ENCODE assay signal across 1 cellular context in genomic region chr3:72155391-72156064, GRCh38.
A peak's percentile ranks its signal among the peaks of the same experiment; 100 is the strongest.
TF ChIP-seq lines count a peak whose summit lies in the region.

No MANE protein-coding gene starts in this region.

TF ChIP-seq in K562, 482 proteins besides CTCF, POLR2A, EP300 and RAD21 (continued from another document and continues in another):
- TF ChIP-seq, protein P1, sequence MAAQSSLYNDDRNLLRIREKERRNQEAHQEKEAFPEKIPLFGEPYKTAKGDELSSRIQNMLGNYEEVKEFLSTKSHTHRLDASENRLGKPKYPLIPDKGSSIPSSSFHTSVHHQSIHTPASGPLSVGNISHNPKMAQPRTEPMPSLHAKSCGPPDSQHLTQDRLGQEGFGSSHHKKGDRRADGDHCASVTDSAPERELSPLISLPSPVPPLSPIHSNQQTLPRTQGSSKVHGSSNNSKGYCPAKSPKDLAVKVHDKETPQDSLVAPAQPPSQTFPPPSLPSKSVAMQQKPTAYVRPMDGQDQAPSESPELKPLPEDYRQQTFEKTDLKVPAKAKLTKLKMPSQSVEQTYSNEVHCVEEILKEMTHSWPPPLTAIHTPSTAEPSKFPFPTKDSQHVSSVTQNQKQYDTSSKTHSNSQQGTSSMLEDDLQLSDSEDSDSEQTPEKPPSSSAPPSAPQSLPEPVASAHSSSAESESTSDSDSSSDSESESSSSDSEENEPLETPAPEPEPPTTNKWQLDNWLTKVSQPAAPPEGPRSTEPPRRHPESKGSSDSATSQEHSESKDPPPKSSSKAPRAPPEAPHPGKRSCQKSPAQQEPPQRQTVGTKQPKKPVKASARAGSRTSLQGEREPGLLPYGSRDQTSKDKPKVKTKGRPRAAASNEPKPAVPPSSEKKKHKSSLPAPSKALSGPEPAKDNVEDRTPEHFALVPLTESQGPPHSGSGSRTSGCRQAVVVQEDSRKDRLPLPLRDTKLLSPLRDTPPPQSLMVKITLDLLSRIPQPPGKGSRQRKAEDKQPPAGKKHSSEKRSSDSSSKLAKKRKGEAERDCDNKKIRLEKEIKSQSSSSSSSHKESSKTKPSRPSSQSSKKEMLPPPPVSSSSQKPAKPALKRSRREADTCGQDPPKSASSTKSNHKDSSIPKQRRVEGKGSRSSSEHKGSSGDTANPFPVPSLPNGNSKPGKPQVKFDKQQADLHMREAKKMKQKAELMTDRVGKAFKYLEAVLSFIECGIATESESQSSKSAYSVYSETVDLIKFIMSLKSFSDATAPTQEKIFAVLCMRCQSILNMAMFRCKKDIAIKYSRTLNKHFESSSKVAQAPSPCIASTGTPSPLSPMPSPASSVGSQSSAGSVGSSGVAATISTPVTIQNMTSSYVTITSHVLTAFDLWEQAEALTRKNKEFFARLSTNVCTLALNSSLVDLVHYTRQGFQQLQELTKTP (IDR thresholded peaks at IDR 0.05; ENCODE audit: low read depth in 1 of 2, partially characterized antibody in 2 of 2), result peak in 1 of 2 experiments; percentile 36
- TF ChIP-seq, protein P2, sequence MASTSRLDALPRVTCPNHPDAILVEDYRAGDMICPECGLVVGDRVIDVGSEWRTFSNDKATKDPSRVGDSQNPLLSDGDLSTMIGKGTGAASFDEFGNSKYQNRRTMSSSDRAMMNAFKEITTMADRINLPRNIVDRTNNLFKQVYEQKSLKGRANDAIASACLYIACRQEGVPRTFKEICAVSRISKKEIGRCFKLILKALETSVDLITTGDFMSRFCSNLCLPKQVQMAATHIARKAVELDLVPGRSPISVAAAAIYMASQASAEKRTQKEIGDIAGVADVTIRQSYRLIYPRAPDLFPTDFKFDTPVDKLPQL (IDR thresholded peaks at IDR 0.05; ENCODE audit: extremely low read depth, insufficient read length), result no peak
- no peak for TF ChIP-seq MCM5 (IDR thresholded peaks at IDR 0.05; ENCODE audit: low read depth)
- TF ChIP-seq, protein P3, sequence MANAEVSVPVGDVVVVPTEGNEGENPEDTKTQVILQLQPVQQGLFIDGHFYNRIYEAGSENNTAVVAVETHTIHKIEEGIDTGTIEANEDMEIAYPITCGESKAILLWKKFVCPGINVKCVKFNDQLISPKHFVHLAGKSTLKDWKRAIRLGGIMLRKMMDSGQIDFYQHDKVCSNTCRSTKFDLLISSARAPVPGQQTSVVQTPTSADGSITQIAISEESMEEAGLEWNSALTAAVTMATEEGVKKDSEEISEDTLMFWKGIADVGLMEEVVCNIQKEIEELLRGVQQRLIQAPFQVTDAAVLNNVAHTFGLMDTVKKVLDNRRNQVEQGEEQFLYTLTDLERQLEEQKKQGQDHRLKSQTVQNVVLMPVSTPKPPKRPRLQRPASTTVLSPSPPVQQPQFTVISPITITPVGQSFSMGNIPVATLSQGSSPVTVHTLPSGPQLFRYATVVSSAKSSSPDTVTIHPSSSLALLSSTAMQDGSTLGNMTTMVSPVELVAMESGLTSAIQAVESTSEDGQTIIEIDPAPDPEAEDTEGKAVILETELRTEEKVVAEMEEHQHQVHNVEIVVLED (CRISPR knock-in tag; IDR thresholded peaks at IDR 0.05), result no peak
- no peak for TF ChIP-seq ZNF23 (CRISPR knock-in tag; IDR thresholded peaks at IDR 0.05)
- 0 out of 2 replicates have a peak, but pooled peaks have one; percentile 21 for TF ChIP-seq RFX1 (IDR thresholded peaks at IDR 0.05)
- TF ChIP-seq ZNF592 (IDR thresholded peaks at IDR 0.05), result peak; percentile 90
- no peak for TF ChIP-seq USF1 (CRISPR knock-in tag; IDR thresholded peaks at IDR 0.05)
- TF ChIP-seq POLR2B (IDR thresholded peaks at IDR 0.05; ENCODE audit: low read depth, partially characterized antibody), result no peak
- TF ChIP-seq ZNF311 (CRISPR knock-in tag; IDR thresholded peaks at IDR 0.05), result no peak
- no peak for TF ChIP-seq NCOA1 (IDR thresholded peaks at IDR 0.05; ENCODE audit: low read depth)
- TF ChIP-seq CREM (IDR thresholded peaks at IDR 0.05; ENCODE audit: low read depth), result peak; percentile 28; the same call in 1 of the 2 replicates
- peak; percentile 61; the same call in 1 of the 2 replicates for TF ChIP-seq POLR2H (tag; IDR thresholded peaks at IDR 0.05; ENCODE audit: low read depth)
- TF ChIP-seq NR2C2 (CRISPR knock-in tag; IDR thresholded peaks at IDR 0.05), result no peak
- TF ChIP-seq NR2C2 (tag; IDR thresholded peaks at IDR 0.05), result peak; percentile 65
- TF ChIP-seq ERF (CRISPR knock-in tag; IDR thresholded peaks at IDR 0.05), result no peak
- TF ChIP-seq, protein P4, sequence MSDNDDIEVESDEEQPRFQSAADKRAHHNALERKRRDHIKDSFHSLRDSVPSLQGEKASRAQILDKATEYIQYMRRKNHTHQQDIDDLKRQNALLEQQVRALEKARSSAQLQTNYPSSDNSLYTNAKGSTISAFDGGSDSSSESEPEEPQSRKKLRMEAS (CRISPR knock-in tag; IDR thresholded peaks at IDR 0.05), result peak; percentile 32; the same call in 1 of the 2 replicates
- TF ChIP-seq JUND (IDR thresholded peaks at IDR 0.05; ENCODE audit: borderline replicate concordance, low read depth, low read length), result peak; percentile 77
- peak; percentile 33; the same call in 1 of the 3 replicates for TF ChIP-seq JUND (tag; IDR thresholded peaks at IDR 0.05; ENCODE audit: borderline replicate concordance, low read depth, low read length)
- peak; percentile 39 for TF ChIP-seq NFYB (IDR thresholded peaks at IDR 0.05; ENCODE audit: extremely low read depth, insufficient read length)
- TF ChIP-seq, protein P5, sequence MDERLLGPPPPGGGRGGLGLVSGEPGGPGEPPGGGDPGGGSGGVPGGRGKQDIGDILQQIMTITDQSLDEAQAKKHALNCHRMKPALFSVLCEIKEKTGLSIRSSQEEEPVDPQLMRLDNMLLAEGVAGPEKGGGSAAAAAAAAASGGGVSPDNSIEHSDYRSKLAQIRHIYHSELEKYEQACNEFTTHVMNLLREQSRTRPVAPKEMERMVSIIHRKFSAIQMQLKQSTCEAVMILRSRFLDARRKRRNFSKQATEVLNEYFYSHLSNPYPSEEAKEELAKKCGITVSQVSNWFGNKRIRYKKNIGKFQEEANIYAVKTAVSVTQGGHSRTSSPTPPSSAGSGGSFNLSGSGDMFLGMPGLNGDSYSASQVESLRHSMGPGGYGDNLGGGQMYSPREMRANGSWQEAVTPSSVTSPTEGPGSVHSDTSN (CRISPR knock-in tag; IDR thresholded peaks at IDR 0.05; ENCODE audit: low read depth), result no peak
- TF ChIP-seq, protein P5 (tag; conservative IDR thresholded peaks at IDR 0.05; ENCODE audit: low read depth), result peak; percentile 38; the same call in 1 of the 2 replicates
- no peak for TF ChIP-seq PRMT5 (CRISPR knock-in tag; IDR thresholded peaks at IDR 0.05)
- no peak for TF ChIP-seq POLR2AphosphoS5 (IDR thresholded peaks at IDR 0.05; ENCODE audit: control insufficient read depth, insufficient read depth, low read depth, low read length)
- no peak for TF ChIP-seq ZBED1 (IDR thresholded peaks at IDR 0.05)
- TF ChIP-seq ARID4B (CRISPR knock-in tag; IDR thresholded peaks at IDR 0.05), result no peak
- TF ChIP-seq FOXA3 (CRISPR knock-in tag; conservative IDR thresholded peaks at IDR 0.05 in 1 of 2, IDR thresholded peaks at IDR 0.05 in 1 of 2), result peak; percentile 86 to 95
- 0 out of 2 replicates have a peak, but pooled peaks have one; percentile 46 for TF ChIP-seq ZBTB17 (CRISPR knock-in tag; IDR thresholded peaks at IDR 0.05)
- no peak for TF ChIP-seq NRF1 (conservative IDR thresholded peaks at IDR 0.05 in 1 of 2, IDR thresholded peaks at IDR 0.05 in 1 of 2)
- TF ChIP-seq ZNF253 (CRISPR knock-in tag; conservative IDR thresholded peaks at IDR 0.05), result no peak
- TF ChIP-seq NONO (IDR thresholded peaks at IDR 0.05; ENCODE audit: low read depth in 2 of 2, low read length in 1 of 2), result no peak
- TF ChIP-seq MEF2D (tag; conservative IDR thresholded peaks at IDR 0.05; ENCODE audit: low read depth), result 0 out of 2 replicates have a peak, but pooled peaks have one; percentile 27
- no peak for TF ChIP-seq SP2 (IDR thresholded peaks at IDR 0.05; ENCODE audit: extremely low read depth, low read depth, low read length, poor library complexity, severe bottlenecking)
- TF ChIP-seq SMAD4 (CRISPR knock-in tag; conservative IDR thresholded peaks at IDR 0.05), result peak; percentile 86
- no peak for TF ChIP-seq ZNF583 (CRISPR knock-in tag; IDR thresholded peaks at IDR 0.05)
- TF ChIP-seq, protein P6, sequence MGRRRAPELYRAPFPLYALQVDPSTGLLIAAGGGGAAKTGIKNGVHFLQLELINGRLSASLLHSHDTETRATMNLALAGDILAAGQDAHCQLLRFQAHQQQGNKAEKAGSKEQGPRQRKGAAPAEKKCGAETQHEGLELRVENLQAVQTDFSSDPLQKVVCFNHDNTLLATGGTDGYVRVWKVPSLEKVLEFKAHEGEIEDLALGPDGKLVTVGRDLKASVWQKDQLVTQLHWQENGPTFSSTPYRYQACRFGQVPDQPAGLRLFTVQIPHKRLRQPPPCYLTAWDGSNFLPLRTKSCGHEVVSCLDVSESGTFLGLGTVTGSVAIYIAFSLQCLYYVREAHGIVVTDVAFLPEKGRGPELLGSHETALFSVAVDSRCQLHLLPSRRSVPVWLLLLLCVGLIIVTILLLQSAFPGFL (CRISPR knock-in tag; IDR thresholded peaks at IDR 0.05), result no peak
- TF ChIP-seq, protein P7, sequence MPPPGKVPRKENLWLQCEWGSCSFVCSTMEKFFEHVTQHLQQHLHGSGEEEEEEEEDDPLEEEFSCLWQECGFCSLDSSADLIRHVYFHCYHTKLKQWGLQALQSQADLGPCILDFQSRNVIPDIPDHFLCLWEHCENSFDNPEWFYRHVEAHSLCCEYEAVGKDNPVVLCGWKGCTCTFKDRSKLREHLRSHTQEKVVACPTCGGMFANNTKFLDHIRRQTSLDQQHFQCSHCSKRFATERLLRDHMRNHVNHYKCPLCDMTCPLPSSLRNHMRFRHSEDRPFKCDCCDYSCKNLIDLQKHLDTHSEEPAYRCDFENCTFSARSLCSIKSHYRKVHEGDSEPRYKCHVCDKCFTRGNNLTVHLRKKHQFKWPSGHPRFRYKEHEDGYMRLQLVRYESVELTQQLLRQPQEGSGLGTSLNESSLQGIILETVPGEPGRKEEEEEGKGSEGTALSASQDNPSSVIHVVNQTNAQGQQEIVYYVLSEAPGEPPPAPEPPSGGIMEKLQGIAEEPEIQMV (tag; conservative IDR thresholded peaks at IDR 0.05; ENCODE audit: low read depth), result no peak
- no peak for TF ChIP-seq MIER1 (IDR thresholded peaks at IDR 0.05; ENCODE audit: low read depth)
